Comparison of ENCODE assay signal across 7 cellular contexts in the genomic region with DNA sequence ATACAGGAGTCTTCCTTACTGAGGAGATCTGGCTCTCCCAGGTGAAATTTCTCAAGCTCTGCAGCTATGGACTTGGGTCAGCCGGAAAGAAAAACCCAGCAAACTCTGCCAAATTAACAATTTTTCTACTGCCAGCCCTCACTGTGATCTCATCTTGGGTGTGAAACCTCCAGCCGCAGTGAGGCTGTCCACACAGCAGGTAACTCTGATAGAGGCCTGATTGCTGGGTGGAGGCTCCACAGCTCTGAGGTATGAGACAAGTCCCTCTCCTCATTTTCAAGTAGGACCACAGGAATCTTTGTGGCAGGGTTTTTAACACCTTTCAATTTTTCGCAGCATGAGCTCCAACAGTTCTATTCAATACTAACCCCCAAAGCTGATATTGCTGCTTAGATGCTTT.
"Had no signal": no experiment of that assay in that cellular context is flagged by ENCODE, and none has a peak within 500 bp of the region (broad histone marks: within the 10 kb centered on the region; RNA-seq: fewer than 3 reads in every experiment).

No MANE protein-coding gene starts in this region.

- H3K9ac ChIP-seq: GM23248 had no signal

- H3K4me1 ChIP-seq: HAP-1 had no signal

- DNase-seq: GM23248, GOT3, H7, IMR-90, KG1 had no signal

- H3K9me3 ChIP-seq: HAP-1 had no signal

- H3K4me3 ChIP-seq: GM23248, HAP-1, K562 had no signal

- H3K36me3 ChIP-seq: HAP-1 had no signal

- H3K27ac ChIP-seq: GM23248 had no signal

- ATAC-seq: K562 had no signal

- H2AFZ ChIP-seq: GM23248 had no signal
